ENCODE assay signal across 12 cellular contexts in the genomic region with DNA sequence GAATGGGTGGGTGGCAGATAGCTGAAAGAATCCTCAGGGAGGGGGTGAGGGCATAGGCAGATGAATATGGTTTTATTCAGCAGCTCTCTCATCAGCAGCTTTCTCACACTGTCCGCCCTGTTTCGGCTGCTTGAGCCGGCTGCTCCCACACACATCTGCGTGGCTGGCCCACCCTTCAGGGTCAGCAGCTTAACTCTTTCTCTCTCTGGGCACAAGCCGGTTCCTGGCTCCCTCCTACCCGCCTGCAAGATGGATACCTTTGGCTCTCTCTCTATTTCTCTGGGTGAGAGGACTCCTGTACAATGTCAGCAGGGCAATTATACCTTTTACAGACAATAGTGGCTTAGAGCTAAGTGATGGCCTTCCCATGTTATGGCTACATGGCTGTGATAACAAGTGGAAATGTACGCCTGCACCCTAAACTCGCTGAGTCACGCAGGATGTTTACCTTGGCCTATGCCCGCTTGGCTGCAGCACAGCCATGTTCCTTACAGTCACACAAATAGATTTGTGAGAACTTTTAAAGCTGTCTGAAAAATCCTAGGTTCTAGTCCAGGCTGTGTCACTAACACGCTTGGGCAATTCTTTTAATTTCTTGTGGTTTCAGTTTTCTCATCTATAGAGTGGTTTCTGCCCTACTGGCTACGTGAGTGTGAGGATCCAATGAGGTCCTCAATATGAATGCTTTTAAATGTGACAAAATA. TPM values are rescaled to one million over a fixed set of nuclear protein-coding genes. Genes with fewer than 3 reads are reported as not detected.
A peak's percentile ranks its signal among the peaks of the same experiment; 100 is the strongest.
DNase-seq lines count a peak whose midpoint lies in the region; ATAC-seq, FAIRE-seq and TF ChIP-seq lines count a peak whose summit lies in the region.
"Had no signal": no experiment of that assay in that cellular context is flagged by ENCODE, and none has a peak within 500 bp of the region (broad histone marks: within the 10 kb centered on the region; RNA-seq: fewer than 3 reads in every experiment).

No MANE protein-coding gene starts in this region.

- no peak for FAIRE-seq in A549 (lab: Jason Lieb, UNC)

- no peak for TF ChIP-seq EP300 in A549 (IDR thresholded peaks at IDR 0.05)

- TF ChIP-seq CTCF in A549 (IDR thresholded peaks at IDR 0.05) (no peak), PC-9 (conservative IDR thresholded peaks at IDR 0.05) (no peak)

- BruUV-seq in PC-9 (replicated peaks; lab: Mats Ljungman, UMichigan), result no TSS peak

- H3K9me2 ChIP-seq in PC-9 (ENCODE audit: insufficient read depth), result no peaks in the 10 kb centered on the region

- no peak overlapping the region for H2AFZ ChIP-seq in PC-9

- H3K27me3 ChIP-seq in PC-9 (ENCODE audit: insufficient read depth, low read depth), result no peaks in the 10 kb centered on the region
- H3K27me3 ChIP-seq: BLaER1 treated with 17β-estradiol and CSF1 and Interleukin-3, amounts not matched to agents 10 nM and 100 nM had no signal

- WGBS in A549 (ENCODE audit: missing lambda C conversion rate), result 88% methylated on average over 12 of the region's 12 CpGs

- no peaks in the 10 kb centered on the region for H4K20me1 ChIP-seq in PC-9 (ENCODE audit: insufficient read depth)

- H3K36me3 ChIP-seq in PC-9 (ENCODE audit: low read depth), result no peaks in the 10 kb centered on the region
- H3K36me3 ChIP-seq: BLaER1 treated with 17β-estradiol and CSF1 and Interleukin-3, amounts not matched to agents 10 nM and 100 nM had no signal

- POLR2A ChIA-PET in A549 (lab: Yijun Ruan, JAX), result no interaction called here
- POLR2A ChIA-PET in PC-9 (lab: Charles Lee; ENCODE audit: unreplicated experiment), result no interaction called here

- peak overlapping the region in 1 of 2 experiments; percentile 63; a peak in 3 of 6 replicates for H3K27ac ChIP-seq in A549
- no peak overlapping the region for H3K27ac ChIP-seq in PC-9
- H3K27ac ChIP-seq: BLaER1 treated with 17β-estradiol and CSF1 and Interleukin-3, amounts not matched to agents 10 nM and 100 nM had no signal

- H3K4me1 ChIP-seq in A549 (peaks cover 7% of the 10 kb centered on the region), PC-9 (replicated peaks; ENCODE audit: insufficient read depth) (no peaks in the 10 kb centered on the region)

- TF ChIP-seq RAD21 in A549 (conservative IDR thresholded peaks at IDR 0.05 in 1 of 2, IDR thresholded peaks at IDR 0.05 in 1 of 2), result no peak

- H3K4me2 ChIP-seq in A549 (no peak overlapping the region), PC-9 (no peak overlapping the region)
- H3K4me2 ChIP-seq: BLaER1 treated with 17β-estradiol and CSF1 and Interleukin-3, amounts not matched to agents 10 nM and 100 nM had no signal

- no peak for ATAC-seq in A549
- ATAC-seq in GM19463 (IDR thresholded peaks at IDR 0.05; ENCODE audit: unreplicated experiment), result peak; percentile 86
- peak; percentile 82 for ATAC-seq in HG03520 (IDR thresholded peaks at IDR 0.05; ENCODE audit: unreplicated experiment)
- ATAC-seq: activated T-helper 17 cell treated with anti-CD3 and anti-CD28 coated beads, Interleukin-2, amount 50 U/mL, for 72 hours had no signal

- no peak overlapping the region for H3K4me3 ChIP-seq in A549
- H3K4me3 ChIP-seq in PC-9, result no peak overlapping the region
- H3K4me3 ChIP-seq: BLaER1 treated with 17β-estradiol and CSF1 and Interleukin-3, amounts not matched to agents 10 nM and 100 nM had no signal

- DNase-seq in A549 (ENCODE audit: low read depth in 1 of 2, low spot score in 1 of 2) (no peak), erythroblast (lab: John Stamatoyannopoulos, UW) (peak; percentile 5 to 10), PC-9 (no peak), DMS79 treated with DMSO at 0.1 percent for 48 hours (lab: John Stamatoyannopoulos, UW) (no peak)
- no peak for DNase-seq in activated CD4-positive, alpha-beta T cell treated with anti-CD3 and anti-CD28 coated beads for 4 hours
- DNase-seq in effector CD4-positive, alpha-beta T cell, result no peak

- no peak for TF ChIP-seq POLR2A in A549 (IDR thresholded peaks at IDR 0.05; ENCODE audit: low read length)
- no peak for TF ChIP-seq POLR2A in erythroblast (IDR thresholded peaks at IDR 0.05; ENCODE audit: low read length)

- intact Hi-C loops in PC-9 (cut with micrococcal nuclease; ENCODE audit: unreplicated experiment), result no loop called here

- H3K9me3 ChIP-seq in A549, result no peaks in the 10 kb centered on the region
- no peaks in the 10 kb centered on the region for H3K9me3 ChIP-seq in PC-9 (ENCODE audit: insufficient read depth, low read depth)
- H3K9me3 ChIP-seq: BLaER1 treated with 17β-estradiol and CSF1 and Interleukin-3, amounts not matched to agents 10 nM and 100 nM had no signal

- H3F3A ChIP-seq in PC-9 (ENCODE audit: insufficient read depth, low read depth), result no peaks in the 10 kb centered on the region

- no peaks in the 10 kb centered on the region for H3K79me2 ChIP-seq in PC-9 (ENCODE audit: low read depth)

- CTCF ChIA-PET in A549 (lab: Yijun Ruan, JAX), result no interaction called here
- CTCF ChIA-PET in PC-9 (lab: Charles Lee), result no interaction called here

TF ChIP-seq in A549, 52 proteins besides CTCF, POLR2A, EP300 and RAD21:
- TF ChIP-seq MAFK (IDR thresholded peaks at IDR 0.05; ENCODE audit: partially characterized antibody) (peak; percentile 31), MAZ (IDR thresholded peaks at IDR 0.05; ENCODE audit: borderline replicate concordance, low read depth, low read length) (no peak), HOXB5 (CRISPR knock-in tag; IDR thresholded peaks at IDR 0.05) (peak; percentile 69; the same call in 1 of the 2 replicates), CBX2 (IDR thresholded peaks at IDR 0.05; ENCODE audit: borderline replicate concordance, low read depth) (no peak), FOSB (CRISPR knock-in tag; IDR thresholded peaks at IDR 0.05) (no peak), CHD4 (IDR thresholded peaks at IDR 0.05; ENCODE audit: borderline replicate concordance) (no peak), HOXB13 (CRISPR knock-in tag; IDR thresholded peaks at IDR 0.05; ENCODE audit: low read depth) (0 out of 2 replicates have a peak, but pooled peaks have one; percentile 50), EHMT2 (IDR thresholded peaks at IDR 0.05; ENCODE audit: low read depth) (no peak), EHF (CRISPR knock-in tag; IDR thresholded peaks at IDR 0.05) (peak; percentile 62), FOSL2 (IDR thresholded peaks at IDR 0.05) (no peak), FOSL2 (CRISPR knock-in tag; IDR thresholded peaks at IDR 0.05) (no peak), JUN (IDR thresholded peaks at IDR 0.05) (no peak), MYC (IDR thresholded peaks at IDR 0.05; ENCODE audit: borderline replicate concordance, low read length) (no peak), NFE2L2 (conservative IDR thresholded peaks at IDR 0.05; ENCODE audit: low read length) (0 out of 2 replicates have a peak, but pooled peaks have one; percentile 2)
- TF ChIP-seq, protein P1, sequence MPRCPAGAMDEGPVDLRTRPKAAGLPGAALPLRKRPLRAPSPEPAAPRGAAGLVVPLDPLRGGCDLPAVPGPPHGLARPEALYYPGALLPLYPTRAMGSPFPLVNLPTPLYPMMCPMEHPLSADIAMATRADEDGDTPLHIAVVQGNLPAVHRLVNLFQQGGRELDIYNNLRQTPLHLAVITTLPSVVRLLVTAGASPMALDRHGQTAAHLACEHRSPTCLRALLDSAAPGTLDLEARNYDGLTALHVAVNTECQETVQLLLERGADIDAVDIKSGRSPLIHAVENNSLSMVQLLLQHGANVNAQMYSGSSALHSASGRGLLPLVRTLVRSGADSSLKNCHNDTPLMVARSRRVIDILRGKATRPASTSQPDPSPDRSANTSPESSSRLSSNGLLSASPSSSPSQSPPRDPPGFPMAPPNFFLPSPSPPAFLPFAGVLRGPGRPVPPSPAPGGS (IDR thresholded peaks at IDR 0.05), result no peak
- TF ChIP-seq, protein P2, sequence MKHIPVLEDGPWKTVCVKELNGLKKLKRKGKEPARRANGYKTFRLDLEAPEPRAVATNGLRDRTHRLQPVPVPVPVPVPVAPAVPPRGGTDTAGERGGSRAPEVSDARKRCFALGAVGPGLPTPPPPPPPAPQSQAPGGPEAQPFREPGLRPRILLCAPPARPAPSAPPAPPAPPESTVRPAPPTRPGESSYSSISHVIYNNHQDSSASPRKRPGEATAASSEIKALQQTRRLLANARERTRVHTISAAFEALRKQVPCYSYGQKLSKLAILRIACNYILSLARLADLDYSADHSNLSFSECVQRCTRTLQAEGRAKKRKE (CRISPR knock-in tag; IDR thresholded peaks at IDR 0.05; ENCODE audit: low read depth), result peak; percentile 85

RNA-seq across cellular contexts. Expression of a gene that starts 4.1 kb away (rescaled TPM):
- polyA plus RNA-seq in A549 (2011; rRNA removed), result not detected in 2 replicates
- polyA plus RNA-seq in A549 (2012; cell fraction: cytosol; rRNA removed), result not detected in 2 replicates
- polyA plus RNA-seq in A549 (2012; cell fraction: nucleus; rRNA removed), result not detected in 2 replicates
- not detected in 3 replicates for polyA plus RNA-seq in A549 (2017; fragmentation: RNase III; extraction: RNeasy Plus Mini Kit Qiagen cat#74134 plus additional on column Dnase treatment)
- not detected in 2 replicates for polyA minus RNA-seq in A549 (2011; rRNA and poly(A)+ RNA removed)
- total RNA-seq in PC-9 (2021), result not detected in 2 replicates
- total RNA-seq: activated T-helper 17 cell treated with anti-CD3 and anti-CD28 coated beads, Interleukin-2, amount 50 U/mL, for 72 hours; mesothelial cell of epicardium; ureter had no signal

Comparison
In these comparisons a context has a peak if more than half of its experiments do, and no peak if none do; other contexts are left out.
1. ATAC-seq: peak in GM19463 (single experiment) and HG03520 (single experiment); none in A549 (0 of 2).
2. DNase-seq: peak in erythroblast (2 of 2); none in A549 (0 of 2), activated CD4-positive, alpha-beta T cell treated with anti-CD3 and anti-CD28 coated beads for 4 hours (0 of 2), PC-9 (0 of 2), effector CD4-positive, alpha-beta T cell (single experiment) and DMS79 treated with DMSO at 0.1 percent for 48 hours (single experiment).